1 cellular context compared by ENCODE assay signal in the genomic region with DNA sequence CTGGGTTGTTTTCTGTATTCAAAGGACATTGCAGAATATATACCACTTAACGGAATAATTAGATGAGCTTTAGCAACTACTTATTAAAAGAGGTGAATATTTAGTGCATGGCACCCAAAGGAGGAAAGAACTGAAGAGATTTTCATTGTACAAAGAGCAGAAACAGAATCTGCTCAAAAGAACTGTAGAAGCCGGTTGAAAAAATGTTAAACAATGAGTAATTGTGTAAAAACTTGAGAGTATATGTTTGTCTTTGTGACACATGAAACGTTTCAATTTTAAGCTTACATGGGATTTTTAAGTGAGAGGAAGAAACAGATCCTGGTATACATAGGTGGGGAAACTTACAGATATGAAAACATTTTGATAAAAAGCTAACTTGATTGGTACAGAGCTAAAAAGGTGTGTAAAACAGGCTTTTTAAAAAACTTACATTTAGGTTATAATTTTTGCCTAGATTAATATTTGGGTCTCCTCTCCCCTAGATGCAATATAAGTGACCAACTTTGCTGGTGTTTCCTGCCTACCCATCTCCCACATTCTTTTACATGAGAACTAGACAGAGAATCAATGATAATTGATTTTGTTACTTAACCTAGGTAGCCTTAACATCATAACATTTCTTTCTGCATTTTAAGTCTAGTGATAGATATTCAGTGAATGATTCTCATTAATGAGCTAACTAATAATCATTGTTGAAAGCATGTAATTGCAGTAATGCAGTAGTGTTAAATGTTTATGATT.
A peak's percentile ranks its signal among the peaks of the same experiment; 100 is the strongest.
TF ChIP-seq lines count a peak whose summit lies in the region.

No MANE protein-coding gene starts in this region.

TF ChIP-seq in HepG2, 621 proteins besides CTCF, POLR2A, EP300 and RAD21:
- TF ChIP-seq, protein P1, sequence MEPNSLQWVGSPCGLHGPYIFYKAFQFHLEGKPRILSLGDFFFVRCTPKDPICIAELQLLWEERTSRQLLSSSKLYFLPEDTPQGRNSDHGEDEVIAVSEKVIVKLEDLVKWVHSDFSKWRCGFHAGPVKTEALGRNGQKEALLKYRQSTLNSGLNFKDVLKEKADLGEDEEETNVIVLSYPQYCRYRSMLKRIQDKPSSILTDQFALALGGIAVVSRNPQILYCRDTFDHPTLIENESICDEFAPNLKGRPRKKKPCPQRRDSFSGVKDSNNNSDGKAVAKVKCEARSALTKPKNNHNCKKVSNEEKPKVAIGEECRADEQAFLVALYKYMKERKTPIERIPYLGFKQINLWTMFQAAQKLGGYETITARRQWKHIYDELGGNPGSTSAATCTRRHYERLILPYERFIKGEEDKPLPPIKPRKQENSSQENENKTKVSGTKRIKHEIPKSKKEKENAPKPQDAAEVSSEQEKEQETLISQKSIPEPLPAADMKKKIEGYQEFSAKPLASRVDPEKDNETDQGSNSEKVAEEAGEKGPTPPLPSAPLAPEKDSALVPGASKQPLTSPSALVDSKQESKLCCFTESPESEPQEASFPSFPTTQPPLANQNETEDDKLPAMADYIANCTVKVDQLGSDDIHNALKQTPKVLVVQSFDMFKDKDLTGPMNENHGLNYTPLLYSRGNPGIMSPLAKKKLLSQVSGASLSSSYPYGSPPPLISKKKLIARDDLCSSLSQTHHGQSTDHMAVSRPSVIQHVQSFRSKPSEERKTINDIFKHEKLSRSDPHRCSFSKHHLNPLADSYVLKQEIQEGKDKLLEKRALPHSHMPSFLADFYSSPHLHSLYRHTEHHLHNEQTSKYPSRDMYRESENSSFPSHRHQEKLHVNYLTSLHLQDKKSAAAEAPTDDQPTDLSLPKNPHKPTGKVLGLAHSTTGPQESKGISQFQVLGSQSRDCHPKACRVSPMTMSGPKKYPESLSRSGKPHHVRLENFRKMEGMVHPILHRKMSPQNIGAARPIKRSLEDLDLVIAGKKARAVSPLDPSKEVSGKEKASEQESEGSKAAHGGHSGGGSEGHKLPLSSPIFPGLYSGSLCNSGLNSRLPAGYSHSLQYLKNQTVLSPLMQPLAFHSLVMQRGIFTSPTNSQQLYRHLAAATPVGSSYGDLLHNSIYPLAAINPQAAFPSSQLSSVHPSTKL (CRISPR knock-in tag; IDR thresholded peaks at IDR 0.05): peak; percentile 40; the same call in 1 of the 2 replicates
- TF ChIP-seq SOX5 (CRISPR knock-in tag; IDR thresholded peaks at IDR 0.05; ENCODE audit: borderline replicate concordance): peak; percentile 42; the same call in 1 of the 2 replicates
- no peak for TF ChIP-seq FOXM1 (CRISPR knock-in tag; IDR thresholded peaks at IDR 0.05)
- no peak for TF ChIP-seq SOX13 (IDR thresholded peaks at IDR 0.05)
- TF ChIP-seq SOX13 (CRISPR knock-in tag; conservative IDR thresholded peaks at IDR 0.05 in 1 of 2, IDR thresholded peaks at IDR 0.05 in 1 of 2): peak in 1 of 2 experiments; percentile 58; a peak in 1 of 4 replicates
- TF ChIP-seq PHF5A (CRISPR knock-in tag; IDR thresholded peaks at IDR 0.05; ENCODE audit: low read depth, unreplicated experiment): no peak
- TF ChIP-seq MAFF (IDR thresholded peaks at IDR 0.05; ENCODE audit: low read depth, low read length): 0 out of 2 replicates have a peak, but pooled peaks have one; percentile 7
- TF ChIP-seq, protein P2, sequence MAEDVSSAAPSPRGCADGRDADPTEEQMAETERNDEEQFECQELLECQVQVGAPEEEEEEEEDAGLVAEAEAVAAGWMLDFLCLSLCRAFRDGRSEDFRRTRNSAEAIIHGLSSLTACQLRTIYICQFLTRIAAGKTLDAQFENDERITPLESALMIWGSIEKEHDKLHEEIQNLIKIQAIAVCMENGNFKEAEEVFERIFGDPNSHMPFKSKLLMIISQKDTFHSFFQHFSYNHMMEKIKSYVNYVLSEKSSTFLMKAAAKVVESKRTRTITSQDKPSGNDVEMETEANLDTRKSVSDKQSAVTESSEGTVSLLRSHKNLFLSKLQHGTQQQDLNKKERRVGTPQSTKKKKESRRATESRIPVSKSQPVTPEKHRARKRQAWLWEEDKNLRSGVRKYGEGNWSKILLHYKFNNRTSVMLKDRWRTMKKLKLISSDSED (CRISPR knock-in tag; IDR thresholded peaks at IDR 0.05): no peak
- TF ChIP-seq TCF7 (IDR thresholded peaks at IDR 0.05; ENCODE audit: low read depth): 0 out of 2 replicates have a peak, but pooled peaks have one; percentile 13
- no peak for TF ChIP-seq ELF4 (CRISPR knock-in tag; IDR thresholded peaks at IDR 0.05; ENCODE audit: borderline replicate concordance)
- TF ChIP-seq ARID2 (CRISPR knock-in tag; IDR thresholded peaks at IDR 0.05; ENCODE audit: borderline replicate concordance): no peak
- TF ChIP-seq ATF7-NPFF (CRISPR knock-in tag; IDR thresholded peaks at IDR 0.05; ENCODE audit: low read depth): no peak
- peak; percentile 42 for TF ChIP-seq SAP130 (CRISPR knock-in tag; IDR thresholded peaks at IDR 0.05; ENCODE audit: low read depth)
- peak; percentile 92 for TF ChIP-seq KAT2B (IDR thresholded peaks at IDR 0.05; ENCODE audit: borderline replicate concordance, low read depth, low read length)
- TF ChIP-seq MAFK (conservative IDR thresholded peaks at IDR 0.05 in 1 of 2, IDR thresholded peaks at IDR 0.05 in 1 of 2; ENCODE audit: low read length in 2 of 2): peak in 1 of 2 experiments; percentile 9; a peak in 1 of 4 replicates
TF ChIP-seq in HepG2: peak in this region for 8.
